Comparison of ENCODE assay signal across 30 cellular contexts in genomic region chr1:236154671-236155398, GRCh38. TPM values are rescaled to one million over a fixed set of nuclear protein-coding genes. Genes with fewer than 3 reads are reported as not detected.
A peak's percentile ranks its signal among the peaks of the same experiment; 100 is the strongest.
DNase-seq lines count a peak whose midpoint lies in the region; ATAC-seq and TF ChIP-seq lines count a peak whose summit lies in the region.
"Had no signal": no experiment of that assay in that cellular context is flagged by ENCODE, and none has a peak within 500 bp of the region (broad histone marks: within the 10 kb centered on the region; RNA-seq: fewer than 3 reads in every experiment).

No MANE protein-coding gene starts in this region.

- H3K27me3 Mint-ChIP-seq in CD8-positive, alpha-beta T cell (ENCODE audit: low read depth) = no peaks in the 10 kb centered on the region
- no peaks in the 10 kb centered on the region for H3K27me3 Mint-ChIP-seq in central memory CD8-positive, alpha-beta T cell
- H3K27me3 Mint-ChIP-seq: activated CD4-positive, alpha-beta T cell treated with anti-CD3 and anti-CD28 coated beads, Interleukin-2, amount 10 ng/mL, durations not matched to agents 24 days and 14 days; activated naive CD8-positive, alpha-beta T cell treated with anti-CD3 and anti-CD28 coated beads for 36 hours; CD4-positive, alpha-beta T cell; type B pancreatic cell had no signal

- no peak for TF ChIP-seq POLR2A in NB4 (IDR thresholded peaks at IDR 0.05; ENCODE audit: extremely low read depth, insufficient read length)

- H3K4me2 ChIP-seq in osteoblast (ENCODE audit: insufficient read depth, low read length) = no peak overlapping the region
- H3K4me2 ChIP-seq: hepatocyte had no signal

- no peaks in the 10 kb centered on the region for H3K36me3 ChIP-seq in CD8-positive, alpha-beta T cell (ENCODE audit: insufficient read depth, low read length)
- no peaks in the 10 kb centered on the region for H3K36me3 ChIP-seq in osteoblast (ENCODE audit: insufficient read depth, low read length)
- H3K36me3 ChIP-seq: lower lobe of right lung, WERI-Rb-1 had no signal

- peaks cover 12% of the 10 kb centered on the region for H3K36me3 Mint-ChIP-seq in CD8-positive, alpha-beta T cell
- peaks cover 20% of the 10 kb centered on the region for H3K36me3 Mint-ChIP-seq in central memory CD8-positive, alpha-beta T cell (ENCODE audit: insufficient read depth)
- H3K36me3 Mint-ChIP-seq: activated naive CD8-positive, alpha-beta T cell treated with anti-CD3 and anti-CD28 coated beads for 36 hours; natural killer cell had no signal

- intact Hi-C loops in CD8-positive, alpha-beta T cell (cut with DNase I, micrococcal nuclease) = no loop called here

- no peak for TF ChIP-seq CTCF in CD8-positive, alpha-beta T cell (IDR thresholded peaks at IDR 0.05)
- no peak for TF ChIP-seq CTCF in NB4 (IDR thresholded peaks at IDR 0.05; ENCODE audit: low read depth, low read length)
- TF ChIP-seq CTCF in osteoblast (IDR thresholded peaks at IDR 0.05; ENCODE audit: extremely low read depth, low read depth, low read length) = no peak

- H3K27ac Mint-ChIP-seq in CD8-positive, alpha-beta T cell = peak overlapping the region; percentile 60
- H3K27ac Mint-ChIP-seq in central memory CD8-positive, alpha-beta T cell (ENCODE audit: low read depth) = peak overlapping the region; percentile 92
- H3K27ac Mint-ChIP-seq: activated CD4-positive, alpha-beta T cell treated with anti-CD3 and anti-CD28 coated beads, Interleukin-2, amount 10 ng/mL, durations not matched to agents 24 days and 14 days; activated naive CD8-positive, alpha-beta T cell treated with anti-CD3 and anti-CD28 coated beads for 36 hours; CD4-positive, alpha-beta T cell had no signal

- no peak for DNase-seq in CD8-positive, alpha-beta T cell
- peak; percentile 40 for DNase-seq in NB4 (ENCODE audit: low read depth)
- no peak for DNase-seq in central memory CD8-positive, alpha-beta T cell (ENCODE audit: low spot score in 2 of 2)
- DNase-seq in osteoblast (ENCODE audit: insufficient read length, low spot score, missing footprints) = peak; percentile 59
- no peak for DNase-seq in ACHN
- no peak for DNase-seq in OCI-M1 (lab: John Stamatoyannopoulos, UW)
- no peak for DNase-seq in COR-L47 (lab: John Stamatoyannopoulos, UW)
- DNase-seq: activated CD4-positive, alpha-beta T cell treated with anti-CD3 and anti-CD28 coated beads, Interleukin-2, amount 10 ng/mL, durations not matched to agents 24 days and 14 days; activated gamma-delta T cell; activated naive CD8-positive, alpha-beta T cell treated with anti-CD3 and anti-CD28 coated beads for 36 hours; aorta; CD4-positive, alpha-beta T cell; cortex of kidney; DMS 273 treated with DMSO at 0.1 percent for 48 hours; EL; lower lobe of right lung; midbrain; natural killer cell; NCI-H1417; NCI-H2029; NCI-H524 treated with DMSO at 0.1 percent for 48 hours; SHP77; T-helper 9 cell; WERI-Rb-1 had no signal

- H4K20me1 ChIP-seq in osteoblast (ENCODE audit: insufficient read depth, low read length) = peaks cover 31% of the 10 kb centered on the region

- in situ Hi-C loops in ACHN (cut with HindIII; ENCODE audit: low pct_ligation_motif_present, low pct_unique_long_range_greater_than_20kb, low sequenced_read_pairs) = no loop called here

- ATAC-seq in CD8-positive, alpha-beta T cell = no peak
- ATAC-seq in central memory CD8-positive, alpha-beta T cell (replicated peaks; ENCODE audit: extremely low read depth, poor library complexity, severe bottlenecking) = no peak
- ATAC-seq in HG03342 (IDR thresholded peaks at IDR 0.05; ENCODE audit: unreplicated experiment) = no peak
- ATAC-seq: K562; lower lobe of right lung; natural killer cell; Panc1; stimulated activated effector memory CD8-positive, alpha-beta T cell treated with anti-CD3 and anti-CD28 coated beads, Interleukin-12 subunit alpha, Interleukin-12 subunit beta, amount 100 ng/mL, for 72 hours had no signal

- H3K4me3 Mint-ChIP-seq in CD8-positive, alpha-beta T cell = no peak overlapping the region
- H3K4me3 Mint-ChIP-seq in central memory CD8-positive, alpha-beta T cell = peak overlapping the region; percentile 39
- H3K4me3 Mint-ChIP-seq: activated CD4-positive, alpha-beta T cell treated with anti-CD3 and anti-CD28 coated beads, Interleukin-2, amount 10 ng/mL, durations not matched to agents 24 days and 14 days; activated naive CD8-positive, alpha-beta T cell treated with anti-CD3 and anti-CD28 coated beads for 36 hours; CD4-positive, alpha-beta T cell; natural killer cell; type B pancreatic cell had no signal

- peaks cover 14% of the 10 kb centered on the region for H3K79me2 ChIP-seq in osteoblast (ENCODE audit: insufficient read depth, low read length)

- no peaks in the 10 kb centered on the region for H3K4me1 ChIP-seq in CD8-positive, alpha-beta T cell (ENCODE audit: insufficient read depth, low read length)
- H3K4me1 ChIP-seq in osteoblast (ENCODE audit: insufficient read depth, low read length) = no peaks in the 10 kb centered on the region
- H3K4me1 ChIP-seq: lower lobe of right lung had no signal

- H3K27me3 ChIP-seq in CD8-positive, alpha-beta T cell (ENCODE audit: insufficient read depth, low read length) = no peaks in the 10 kb centered on the region
- no peaks in the 10 kb centered on the region for H3K27me3 ChIP-seq in osteoblast (ENCODE audit: insufficient read depth, low read length)
- H3K27me3 ChIP-seq: hepatocyte had no signal

- no peak overlapping the region for H3K4me3 ChIP-seq in CD8-positive, alpha-beta T cell (ENCODE audit: low read depth, low read length)
- H3K4me3 ChIP-seq in NB4 (ENCODE audit: low read depth, low read length) (no peak overlapping the region), osteoblast (ENCODE audit: insufficient read depth, low read length) (no peak overlapping the region)
- H3K4me3 ChIP-seq: hepatocyte, K562, lower lobe of right lung had no signal

- H3K27ac ChIP-seq in CD8-positive, alpha-beta T cell (ENCODE audit: low read depth, low read length) = no peak overlapping the region
- H3K27ac ChIP-seq in osteoblast (ENCODE audit: low read depth, low read length) = no peak overlapping the region
- H3K27ac ChIP-seq: hepatocyte, lower lobe of right lung, WERI-Rb-1 had no signal

- no peaks in the 10 kb centered on the region for H3K9me3 Mint-ChIP-seq in CD8-positive, alpha-beta T cell
- no peaks in the 10 kb centered on the region for H3K9me3 Mint-ChIP-seq in central memory CD8-positive, alpha-beta T cell
- H3K9me3 Mint-ChIP-seq: activated CD4-positive, alpha-beta T cell treated with anti-CD3 and anti-CD28 coated beads, Interleukin-2, amount 10 ng/mL, durations not matched to agents 24 days and 14 days; activated naive CD8-positive, alpha-beta T cell treated with anti-CD3 and anti-CD28 coated beads for 36 hours; CD4-positive, alpha-beta T cell; natural killer cell; stimulated activated effector memory CD8-positive, alpha-beta T cell treated with anti-CD3 and anti-CD28 coated beads, Interleukin-12 subunit alpha, Interleukin-12 subunit beta, amount 100 ng/mL, for 72 hours; type B pancreatic cell had no signal

- CTCF ChIA-PET in CD8-positive, alpha-beta T cell (lab: Charles Lee) = interaction anchor here (1.1 kb wide), 1 partner anchor 15 kb away, joined by 3 read pairs; no protein-coding TSS in a partner anchor

- no peaks in the 10 kb centered on the region for H3K9me3 ChIP-seq in CD8-positive, alpha-beta T cell (ENCODE audit: low read length)
- H3K9me3 ChIP-seq in osteoblast (ENCODE audit: low read depth, low read length) = no peaks in the 10 kb centered on the region
- H3K9me3 ChIP-seq: lower lobe of right lung had no signal

- H2AFZ ChIP-seq in osteoblast (ENCODE audit: low read length) = no peak overlapping the region
- H2AFZ ChIP-seq: hepatocyte had no signal

- H3K4me1 Mint-ChIP-seq in CD8-positive, alpha-beta T cell (ENCODE audit: low read depth) = peaks cover 26% of the 10 kb centered on the region
- H3K4me1 Mint-ChIP-seq in central memory CD8-positive, alpha-beta T cell = peaks cover 49% of the 10 kb centered on the region
- H3K4me1 Mint-ChIP-seq: activated CD4-positive, alpha-beta T cell treated with anti-CD3 and anti-CD28 coated beads, Interleukin-2, amount 10 ng/mL, durations not matched to agents 24 days and 14 days had no signal

- POLR2A ChIA-PET in CD8-positive, alpha-beta T cell (lab: Charles Lee) = no interaction called here

RNA-seq across cellular contexts. Expression of gene GPR137B, which starts 12.5 kb away (rescaled TPM):
- 10 to 100 TPM; 11.1 to 15.3 TPM for total RNA-seq in CD8-positive, alpha-beta T cell
- total RNA-seq in osteoblast = 23.5 and 28.9 TPM in 2 replicates

Comparison
In these comparisons a context has a peak if more than half of its experiments do, and no peak if none do; other contexts are left out.
1. DNase-seq: peak in NB4 (single experiment) and osteoblast (single experiment); none in CD8-positive, alpha-beta T cell (0 of 7), central memory CD8-positive, alpha-beta T cell (0 of 2), ACHN (single experiment), OCI-M1 (single experiment) and COR-L47 (single experiment).